20 cellular contexts compared by ENCODE assay signal in the genomic region with DNA sequence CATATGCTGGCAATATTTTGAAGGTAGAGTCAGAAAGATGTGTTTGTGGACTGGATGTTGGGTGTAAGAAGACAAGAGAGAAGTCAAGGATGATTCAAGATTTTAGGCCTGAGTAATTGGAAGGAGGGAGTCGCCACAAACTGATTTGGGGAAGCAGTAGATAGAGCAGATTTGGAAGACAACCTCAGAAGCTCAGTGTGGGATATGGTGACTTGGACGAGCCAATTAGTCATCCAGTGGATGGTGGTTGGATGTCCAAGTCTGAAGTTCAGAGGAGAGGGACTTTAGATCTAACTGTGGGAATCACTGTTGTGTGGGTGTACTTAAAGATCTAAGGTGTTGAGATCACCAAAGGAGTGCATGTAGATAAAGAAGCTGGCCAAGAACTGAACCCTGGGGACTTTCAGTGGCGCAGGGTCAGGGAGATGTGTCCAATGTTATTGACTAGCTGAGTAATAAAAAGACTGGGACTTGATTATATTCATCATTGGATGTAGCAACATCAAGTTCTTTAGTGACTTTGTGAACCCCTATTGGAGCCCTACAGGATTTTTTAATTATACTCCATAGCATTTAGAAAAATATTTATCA. TPM values are rescaled to one million over a fixed set of nuclear protein-coding genes. Genes with fewer than 3 reads are reported as not detected.
A peak's percentile ranks its signal among the peaks of the same experiment; 100 is the strongest.
DNase-seq lines count a peak whose midpoint lies in the region; ATAC-seq and TF ChIP-seq lines count a peak whose summit lies in the region.
"Had no signal": no experiment of that assay in that cellular context is flagged by ENCODE, and none has a peak within 500 bp of the region (broad histone marks: within the 10 kb centered on the region; RNA-seq: fewer than 3 reads in every experiment).

No MANE protein-coding gene starts in this region.

- peak in 1 of 2 donors; percentile 63 for ATAC-seq in activated naive CD4-positive, alpha-beta T cell treated with anti-CD3 and anti-CD28 coated beads, Interleukin-2, amount 50 U/mL, for 72 hours
- no peak for ATAC-seq in stimulated activated effector memory CD8-positive, alpha-beta T cell treated with anti-CD3 and anti-CD28 coated beads, Interleukin-12 subunit alpha, Interleukin-12 subunit beta, amount 100 ng/mL, for 72 hours
- ATAC-seq: HCT116 had no signal

- peaks cover 45% of the 10 kb centered on the region for H3K4me1 ChIP-seq in Loucy (ENCODE audit: insufficient read depth, low read length, poor library complexity, severe bottlenecking)
- H3K4me1 ChIP-seq in OCI-LY7 (ENCODE audit: insufficient read depth, low read length, poor library complexity, severe bottlenecking), result peaks cover 22% of the 10 kb centered on the region

- H4K20me1 ChIP-seq in Loucy (ENCODE audit: insufficient read depth, low read length, poor library complexity, severe bottlenecking) (no peaks in the 10 kb centered on the region), OCI-LY7 (ENCODE audit: insufficient read depth, low read length) (no peaks in the 10 kb centered on the region)

- H3K9ac ChIP-seq in Loucy (ENCODE audit: low read depth, low read length, poor library complexity, severe bottlenecking), result peak overlapping the region; percentile 95
- H3K9ac ChIP-seq: SK-N-SH had no signal

- no peak overlapping the region for H2AFZ ChIP-seq in Loucy (ENCODE audit: low read length)
- no peak overlapping the region for H2AFZ ChIP-seq in OCI-LY7 (ENCODE audit: low read length)

- H3K4me2 ChIP-seq in Loucy (ENCODE audit: low read depth, low read length, poor library complexity, severe bottlenecking) (peak overlapping the region; percentile 89), OCI-LY7 (ENCODE audit: low read length) (no peak overlapping the region)
- H3K4me2 ChIP-seq: SK-N-SH had no signal

- H3K36me3 ChIP-seq in Loucy (ENCODE audit: insufficient read depth, low read length) (peaks cover 6% of the 10 kb centered on the region; the same call in 1 of the 2 replicates), OCI-LY7 (ENCODE audit: insufficient read depth, low read length) (no peaks in the 10 kb centered on the region; the same call in 1 of the 2 replicates)

- no peak for DNase-seq in activated naive CD4-positive, alpha-beta T cell treated with anti-CD3 and anti-CD28 coated beads, Interleukin-2, amount 50 U/mL, for 72 hours (ENCODE audit: low spot score in 2 of 2)
- no peak for DNase-seq in activated naive CD4-positive, alpha-beta T cell treated with Interleukin-2 at 50 U/mL for 16 hours
- DNase-seq in activated T-helper 2 cell treated with anti-CD3 and anti-CD28 coated beads, Interferon-gamma antibody, Interleukin-2, Interleukin-4, amounts not matched to agents 10 μg/mL and 5 μg/mL and 100 μg/mL, durations not matched to agents 14 hours and 24 hours and 36 hours (ENCODE audit: low spot score), result no peak
- no peak for DNase-seq in stimulated activated effector memory CD8-positive, alpha-beta T cell treated with anti-CD3 and anti-CD28 coated beads, Interleukin-12 subunit alpha, Interleukin-12 subunit beta, amount 100 ng/mL, for 72 hours (ENCODE audit: low spot score in 2 of 2)
- DNase-seq in OCI-LY7 (ENCODE audit: low spot score) (no peak), SIG-M5 treated with dmso at 0.1 percent for 504 hours (lab: John Stamatoyannopoulos, UW; ENCODE audit: unreplicated experiment) (no peak), HCEC 1CT (no peak)
- DNase-seq: activated gamma-delta T cell; foreskin fibroblast; hippocampal formation; KBM-7; SK-N-SH; stimulated activated CD4-positive, alpha-beta T cell treated with anti-CD3 and anti-CD28 coated beads, Interleukin-2, amount 100 ng/mL, for 48 hours; substantia nigra had no signal

- CTCF ChIA-PET in OCI-LY7 (lab: Charles Lee; ENCODE audit: unreplicated experiment), result no interaction called here

- H3F3A ChIP-seq in Loucy (ENCODE audit: low read depth), result peaks cover 5% of the 10 kb centered on the region; the same call in 1 of the 2 replicates

- H3K79me2 ChIP-seq in Loucy (ENCODE audit: insufficient read depth, low read length) (peaks cover 10% of the 10 kb centered on the region; the same call in 1 of the 2 replicates), OCI-LY7 (ENCODE audit: insufficient read depth, low read depth, low read length) (no peaks in the 10 kb centered on the region)

- no peaks in the 10 kb centered on the region for H3K27me3 ChIP-seq in Loucy (ENCODE audit: insufficient read depth, low read length, poor library complexity, severe bottlenecking)

- POLR2A ChIA-PET in OCI-LY7 (lab: Charles Lee), result interaction anchor here (1.4 to 4.3 kb wide), 4 partner anchors 23 to 83 kb away, joined by 3 to 19 read pairs (median 7); a partner anchor contains a TSS

- TF ChIP-seq CTCF in Loucy (conservative IDR thresholded peaks at IDR 0.05; ENCODE audit: low read length) (no peak), OCI-LY7 (conservative IDR thresholded peaks at IDR 0.05; ENCODE audit: low read length) (no peak)

- H3K27ac Mint-ChIP-seq in activated naive CD4-positive, alpha-beta T cell treated with anti-CD3 and anti-CD28 coated beads, Interleukin-2, amount 50 U/mL, for 72 hours, result peak overlapping the region; percentile 10 to 93
- peak overlapping the region; percentile 34 for H3K27ac Mint-ChIP-seq in activated T-helper 2 cell treated with anti-CD3 and anti-CD28 coated beads, Interferon-gamma antibody, Interleukin-2, Interleukin-4, amounts not matched to agents 10 μg/mL and 5 μg/mL and 100 μg/mL, durations not matched to agents 14 hours and 24 hours and 36 hours
- H3K27ac Mint-ChIP-seq in stimulated activated effector memory CD8-positive, alpha-beta T cell treated with anti-CD3 and anti-CD28 coated beads, Interleukin-12 subunit alpha, Interleukin-12 subunit beta, amount 100 ng/mL, for 72 hours, result peak overlapping the region; percentile 98

- no peak overlapping the region for H3K27ac ChIP-seq in OCI-LY7 (ENCODE audit: low read depth, low read length, poor library complexity, severe bottlenecking)
- H3K27ac ChIP-seq: coronary artery, HL-60 had no signal

- H3K4me3 ChIP-seq in Loucy (ENCODE audit: low read length, poor library complexity, severe bottlenecking) (peak overlapping the region; percentile 76), OCI-LY7 (ENCODE audit: low read depth, low read length, poor library complexity, severe bottlenecking) (no peak overlapping the region)
- H3K4me3 ChIP-seq: coronary artery, lung had no signal

- BruUV-seq in OCI-LY7 (replicated peaks; lab: Mats Ljungman, UMichigan), result no TSS peak

- peaks cover 1% of the 10 kb centered on the region for H3K27me3 Mint-ChIP-seq in activated T-helper 2 cell treated with anti-CD3 and anti-CD28 coated beads, Interferon-gamma antibody, Interleukin-2, Interleukin-4, amounts not matched to agents 10 μg/mL and 5 μg/mL and 100 μg/mL, durations not matched to agents 14 hours and 24 hours and 36 hours (ENCODE audit: low read depth)

- intact Hi-C loops in activated T-helper 2 cell treated with anti-CD3 and anti-CD28 coated beads, Interferon-gamma antibody, Interleukin-2, Interleukin-4, amounts not matched to agents 10 μg/mL and 5 μg/mL and 100 μg/mL, durations not matched to agents 14 hours and 24 hours and 36 hours (cut with micrococcal nuclease), result no loop called here
- intact Hi-C loops in OCI-LY7 (cut with micrococcal nuclease; ENCODE audit: unreplicated experiment), result no loop called here

- H3K9me3 Mint-ChIP-seq in activated naive CD4-positive, alpha-beta T cell treated with anti-CD3 and anti-CD28 coated beads, Interleukin-2, amount 50 U/mL, for 72 hours, result no peaks in the 10 kb centered on the region
- H3K9me3 Mint-ChIP-seq in activated T-helper 2 cell treated with anti-CD3 and anti-CD28 coated beads, Interferon-gamma antibody, Interleukin-2, Interleukin-4, amounts not matched to agents 10 μg/mL and 5 μg/mL and 100 μg/mL, durations not matched to agents 14 hours and 24 hours and 36 hours, result no peaks in the 10 kb centered on the region
- H3K9me3 Mint-ChIP-seq in stimulated activated effector memory CD8-positive, alpha-beta T cell treated with anti-CD3 and anti-CD28 coated beads, Interleukin-12 subunit alpha, Interleukin-12 subunit beta, amount 100 ng/mL, for 72 hours, result no peaks in the 10 kb centered on the region
- H3K9me3 Mint-ChIP-seq: brain had no signal

- peaks cover 6 to 30% of the 10 kb centered on the region in 2 donors for H3K36me3 Mint-ChIP-seq in activated naive CD4-positive, alpha-beta T cell treated with anti-CD3 and anti-CD28 coated beads, Interleukin-2, amount 50 U/mL, for 72 hours
- H3K36me3 Mint-ChIP-seq in activated T-helper 2 cell treated with anti-CD3 and anti-CD28 coated beads, Interferon-gamma antibody, Interleukin-2, Interleukin-4, amounts not matched to agents 10 μg/mL and 5 μg/mL and 100 μg/mL, durations not matched to agents 14 hours and 24 hours and 36 hours (ENCODE audit: low read depth), result peaks cover 28% of the 10 kb centered on the region
- peaks cover 21% of the 10 kb centered on the region for H3K36me3 Mint-ChIP-seq in stimulated activated effector memory CD8-positive, alpha-beta T cell treated with anti-CD3 and anti-CD28 coated beads, Interleukin-12 subunit alpha, Interleukin-12 subunit beta, amount 100 ng/mL, for 72 hours
- H3K36me3 Mint-ChIP-seq: brain had no signal

- H3K9me3 ChIP-seq in Loucy (ENCODE audit: insufficient read depth, low read depth, low read length) (no peaks in the 10 kb centered on the region), OCI-LY7 (ENCODE audit: low read length) (no peaks in the 10 kb centered on the region)
- H3K9me3 ChIP-seq: SK-N-SH had no signal

- H3K4me3 Mint-ChIP-seq in activated T-helper 2 cell treated with anti-CD3 and anti-CD28 coated beads, Interferon-gamma antibody, Interleukin-2, Interleukin-4, amounts not matched to agents 10 μg/mL and 5 μg/mL and 100 μg/mL, durations not matched to agents 14 hours and 24 hours and 36 hours (ENCODE audit: low read depth), result no peak overlapping the region
- H3K4me3 Mint-ChIP-seq in stimulated activated effector memory CD8-positive, alpha-beta T cell treated with anti-CD3 and anti-CD28 coated beads, Interleukin-12 subunit alpha, Interleukin-12 subunit beta, amount 100 ng/mL, for 72 hours, result no peak overlapping the region

- no peaks in the 10 kb centered on the region for H3K9me2 ChIP-seq in Loucy (replicated peaks; ENCODE audit: low read depth, low read length)
- H3K9me2 ChIP-seq in OCI-LY7 (ENCODE audit: insufficient read depth, low read length), result no peaks in the 10 kb centered on the region
- H3K9me2 ChIP-seq: SK-N-SH had no signal

- peaks cover 22% of the 10 kb centered on the region for H3K4me1 Mint-ChIP-seq in activated T-helper 2 cell treated with anti-CD3 and anti-CD28 coated beads, Interferon-gamma antibody, Interleukin-2, Interleukin-4, amounts not matched to agents 10 μg/mL and 5 μg/mL and 100 μg/mL, durations not matched to agents 14 hours and 24 hours and 36 hours (ENCODE audit: low read depth)
- H3K4me1 Mint-ChIP-seq in stimulated activated effector memory CD8-positive, alpha-beta T cell treated with anti-CD3 and anti-CD28 coated beads, Interleukin-12 subunit alpha, Interleukin-12 subunit beta, amount 100 ng/mL, for 72 hours, result peaks cover 29% of the 10 kb centered on the region

RNA-seq across cellular contexts. Expression of a gene that starts 2.3 kb away (rescaled TPM):
- 1 to 10 TPM in 1 of 2 donors, under 1 TPM in 1; 0.89 to 4.7 TPM for total RNA-seq in activated naive CD4-positive, alpha-beta T cell treated with anti-CD3 and anti-CD28 coated beads, Interleukin-2, amount 50 U/mL, for 72 hours
- 4.9 and 5.1 TPM in 2 replicates for total RNA-seq in activated T-helper 2 cell treated with anti-CD3 and anti-CD28 coated beads, Interferon-gamma antibody, Interleukin-2, Interleukin-4, amounts not matched to agents 10 μg/mL and 5 μg/mL and 100 μg/mL, durations not matched to agents 14 hours and 24 hours and 36 hours
- 3.1 and 3.7 TPM in 2 replicates for total RNA-seq in OCI-LY7 (2014; rRNA removed; shearing (Covaris generic))
- total RNA-seq in OCI-LY7 (2022), result 8.2 and 8.7 TPM in 2 replicates

Comparison
In these comparisons a context has a peak if more than half of its experiments do, and no peak if none do; other contexts are left out.
1. H3K27ac Mint-ChIP-seq: peak in every context shown above with its lines; median percentile 98 in stimulated activated effector memory CD8-positive, alpha-beta T cell treated with anti-CD3 and anti-CD28 coated beads, Interleukin-12 subunit alpha, Interleukin-12 subunit beta, amount 100 ng/mL, for 72 hours; 52 in activated naive CD4-positive, alpha-beta T cell treated with anti-CD3 and anti-CD28 coated beads, Interleukin-2, amount 50 U/mL, for 72 hours; 34 in activated T-helper 2 cell treated with anti-CD3 and anti-CD28 coated beads, Interferon-gamma antibody, Interleukin-2, Interleukin-4, amounts not matched to agents 10 μg/mL and 5 μg/mL and 100 μg/mL, durations not matched to agents 14 hours and 24 hours and 36 hours.